In genomic region chr12:2752676-2753371, GRCh38 we compare ENCODE assay signal across 1 cellular context.
TF ChIP-seq lines count a peak whose summit lies in the region.

No MANE protein-coding gene starts in this region.

TF ChIP-seq in K562, 482 proteins besides CTCF, POLR2A, EP300 and RAD21 (continued from another document):
- TF ChIP-seq ZBTB49 (CRISPR knock-in tag; IDR thresholded peaks at IDR 0.05; ENCODE audit: borderline replicate concordance) (peak; percentile 98), PML (IDR thresholded peaks at IDR 0.05; ENCODE audit: low read length) (no peak), SMAD3 (CRISPR knock-in tag; conservative IDR thresholded peaks at IDR 0.05) (0 out of 2 replicates have a peak, but pooled peaks have one; percentile 34), ZNF592 (IDR thresholded peaks at IDR 0.05) (no peak), FOXA3 (CRISPR knock-in tag; conservative IDR thresholded peaks at IDR 0.05 in 1 of 2, IDR thresholded peaks at IDR 0.05 in 1 of 2) (peak in 1 of 2 experiments; percentile 72; a peak in 1 of 4 replicates), HLTF (IDR thresholded peaks at IDR 0.05) (no peak), ZBTB8A (IDR thresholded peaks at IDR 0.05; ENCODE audit: partially characterized antibody) (no peak), EWSR1 (IDR thresholded peaks at IDR 0.05; ENCODE audit: borderline replicate concordance, low read depth, partially characterized antibody) (no peak), RCOR1 (IDR thresholded peaks at IDR 0.05; ENCODE audit: borderline replicate concordance in 1 of 2, low read depth in 2 of 2, low read length in 2 of 2) (peak in 1 of 2 experiments; percentile 90; a peak in 2 of 4 replicates), ZSCAN32 (CRISPR knock-in tag; IDR thresholded peaks at IDR 0.05) (no peak), ZNF395 (CRISPR knock-in tag; IDR thresholded peaks at IDR 0.05) (peak; percentile 48; the same call in 1 of the 2 replicates), XRCC5 (IDR thresholded peaks at IDR 0.05; ENCODE audit: low read depth, low read length) (no peak), KLF10 (CRISPR knock-in tag; IDR thresholded peaks at IDR 0.05) (no peak), ZNF644 (tag; IDR thresholded peaks at IDR 0.05; ENCODE audit: low read depth) (peak; percentile 85), BRF1 (IDR thresholded peaks at IDR 0.05; ENCODE audit: borderline replicate concordance, extremely low read depth, insufficient read length) (no peak), ARID2 (IDR thresholded peaks at IDR 0.05) (no peak), PCBP2 (IDR thresholded peaks at IDR 0.05; ENCODE audit: low read depth, low read length, poor library complexity, severe bottlenecking) (no peak), ATF2 (CRISPR knock-in tag; IDR thresholded peaks at IDR 0.05) (peak; percentile 81), RBM34 (IDR thresholded peaks at IDR 0.05; ENCODE audit: borderline replicate concordance, insufficient read depth, low read length) (no peak), NFYB (IDR thresholded peaks at IDR 0.05; ENCODE audit: extremely low read depth, insufficient read length) (no peak), HBP1 (CRISPR knock-in tag; IDR thresholded peaks at IDR 0.05) (no peak), CUX1 (CRISPR knock-in tag; IDR thresholded peaks at IDR 0.05) (no peak), E2F6 (IDR thresholded peaks at IDR 0.05; ENCODE audit: borderline replicate concordance in 1 of 2, extremely low read depth in 1 of 2, insufficient read depth in 1 of 2, insufficient read length in 1 of 2, low read depth in 1 of 2, low read length in 1 of 2, poor library complexity in 1 of 2, severe bottlenecking in 1 of 2) (no peak), GABPB2 (CRISPR knock-in tag; conservative IDR thresholded peaks at IDR 0.05) (no peak), UBTF (IDR thresholded peaks at IDR 0.05; ENCODE audit: borderline replicate concordance in 1 of 2, low read depth in 2 of 2, low read length in 2 of 2) (no peak), SAP30 (IDR thresholded peaks at IDR 0.05; ENCODE audit: borderline replicate concordance, insufficient read depth, low read depth, low read length, poor library complexity, severe bottlenecking) (peak; percentile 65), ZNF57 (CRISPR knock-in tag; IDR thresholded peaks at IDR 0.05) (no peak), E2F5 (CRISPR knock-in tag; IDR thresholded peaks at IDR 0.05) (peak; percentile 96), MEF2D (tag; conservative IDR thresholded peaks at IDR 0.05; ENCODE audit: low read depth) (no peak), SRF (CRISPR knock-in tag; IDR thresholded peaks at IDR 0.05) (peak in 1 of 2 experiments; percentile 93; a peak in 2 of 4 replicates), XRCC3 (IDR thresholded peaks at IDR 0.05) (no peak)
TF ChIP-seq in K562: peak in this region for 109.
